ENCODE assay signal across 22 cellular contexts in the genomic region with DNA sequence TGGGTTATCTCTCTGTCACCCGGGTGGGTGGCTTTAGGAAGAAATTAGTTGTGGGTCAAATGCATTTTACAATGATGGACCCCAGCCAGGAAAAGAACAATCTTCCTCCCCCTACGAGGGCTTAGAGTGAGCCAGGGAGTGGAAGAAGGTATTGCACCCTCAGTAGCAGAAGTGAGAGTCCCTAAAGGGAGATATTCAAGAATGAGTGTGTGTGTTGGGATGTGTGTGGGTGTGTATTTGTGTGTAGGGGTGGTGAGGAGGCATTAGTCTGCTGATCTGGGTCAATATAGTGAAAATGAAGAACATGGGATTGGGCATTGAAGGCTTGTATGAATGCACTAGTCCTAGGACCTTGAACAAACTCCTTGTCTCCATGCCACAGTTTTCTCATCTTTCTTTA.
"Had no signal": no experiment of that assay in that cellular context is flagged by ENCODE, and none has a peak within 500 bp of the region (broad histone marks: within the 10 kb centered on the region; RNA-seq: fewer than 3 reads in every experiment).

No MANE protein-coding gene starts in this region.

- FAIRE-seq: astrocyte had no signal

- DNase-seq: activated CD4-positive, alpha-beta T cell treated with anti-CD3 and anti-CD28 coated beads for 4 hours; activated CD8-positive, alpha-beta memory T cell treated with anti-CD3 and anti-CD28 coated beads, Interleukin-2, amount 50 U/mL, for 4 hours; activated CD8-positive, alpha-beta T cell treated with anti-CD3 and anti-CD28 coated beads for 36 hours; activated naive CD8-positive, alpha-beta T cell treated with anti-CD3 and anti-CD28 coated beads, Interleukin-2, amount 50 U/mL, for 24 hours; activated T-cell treated with anti-CD3 and anti-CD28 coated beads, Interleukin-2, amount 50 U/mL, for 72 hours; amniotic stem cell; Kasumi-1; KBM-7; NCI-H1092 treated with DMSO at 0.1 percent for 48 hours; NCI-H1436; NCI-H187; NCI-H2081; NCI-H510A treated with DMSO at 0.1 percent for 48 hours; NCI-H69; PC-3; SHP77 treated with DMSO at 0.1 percent for 48 hours had no signal

- H3K27me3 Mint-ChIP-seq: activated CD8-positive, alpha-beta T cell treated with anti-CD3 and anti-CD28 coated beads for 36 hours; activated naive CD8-positive, alpha-beta T cell treated with anti-CD3 and anti-CD28 coated beads, Interleukin-2, amount 50 U/mL, for 24 hours; brain had no signal

- H3K36me3 Mint-ChIP-seq: brain had no signal

- H3K4me3 Mint-ChIP-seq: activated CD8-positive, alpha-beta T cell treated with anti-CD3 and anti-CD28 coated beads for 36 hours; activated naive CD8-positive, alpha-beta T cell treated with anti-CD3 and anti-CD28 coated beads, Interleukin-2, amount 50 U/mL, for 24 hours; activated T-cell treated with anti-CD3 and anti-CD28 coated beads, Interleukin-2, amount 50 U/mL, for 72 hours; brain; T-helper 1 cell treated with Interleukin-12 subunit alpha and Interleukin-12 subunit beta and Interleukin-4 antibody, amounts not matched to agents 30 μg/mL and 1 μg/mL, for 36 hours had no signal

- ATAC-seq: activated CD4-positive, CD25-positive, alpha-beta regulatory T cell treated with anti-CD3 and anti-CD28 coated beads, Interleukin-2, amount 50 U/mL, for 24 hours; activated CD8-positive, alpha-beta T cell treated with anti-CD3 and anti-CD28 coated beads for 36 hours; activated naive CD4-positive, alpha-beta T cell treated with anti-CD3 and anti-CD28 coated beads, Interleukin-2, amount 50 U/mL, for 72 hours; activated naive CD8-positive, alpha-beta T cell treated with anti-CD3 and anti-CD28 coated beads, Interleukin-2, amount 50 U/mL, for 24 hours; activated T-cell treated with anti-CD3 and anti-CD28 coated beads, Interleukin-2, amount 50 U/mL, for 72 hours; PC-3 had no signal

- H3K27ac Mint-ChIP-seq: activated CD8-positive, alpha-beta T cell treated with anti-CD3 and anti-CD28 coated beads for 36 hours; activated naive CD8-positive, alpha-beta T cell treated with anti-CD3 and anti-CD28 coated beads, Interleukin-2, amount 50 U/mL, for 24 hours; activated T-cell treated with anti-CD3 and anti-CD28 coated beads, Interleukin-2, amount 50 U/mL, for 72 hours; activated T-helper 2 cell treated with anti-CD3 and anti-CD28 coated beads, Interferon-gamma antibody, Interleukin-2, Interleukin-4, amounts not matched to agents 10 μg/mL and 5 μg/mL and 100 μg/mL, durations not matched to agents 14 hours and 24 hours and 36 hours; brain; T-helper 1 cell treated with Interleukin-12 subunit alpha and Interleukin-12 subunit beta and Interleukin-4 antibody, amounts not matched to agents 30 μg/mL and 1 μg/mL, for 36 hours had no signal
